Comparison of ENCODE assay signal across 24 cellular contexts in genomic region chr10:43253461-43254198, GRCh38. TPM values are rescaled to one million over a fixed set of nuclear protein-coding genes. Genes with fewer than 3 reads are reported as not detected.
A peak's percentile ranks its signal among the peaks of the same experiment; 100 is the strongest.
DNase-seq lines count a peak whose midpoint lies in the region; ATAC-seq, FAIRE-seq and TF ChIP-seq lines count a peak whose summit lies in the region.
"Had no signal": no experiment of that assay in that cellular context is flagged by ENCODE, and none has a peak within 500 bp of the region (broad histone marks: within the 10 kb centered on the region; RNA-seq: fewer than 3 reads in every experiment).

No MANE protein-coding gene starts in this region.

- no peak overlapping the region for H3K4me2 ChIP-seq in osteoblast (ENCODE audit: insufficient read depth, low read length)
- H3K4me2 ChIP-seq: KMS-11 had no signal

- H3K4me3 ChIP-seq in heart left ventricle (no peak overlapping the region), osteoblast (ENCODE audit: insufficient read depth, low read length) (no peak overlapping the region)
- H3K4me3 ChIP-seq: cardiac muscle cell, esophagus squamous epithelium, lower lobe of right lung, pancreas, sigmoid colon had no signal

- H3K9me3 ChIP-seq in heart left ventricle, result peaks cover 0 to 3% (median 0%) of the 10 kb centered on the region in 12 donors
- no peaks in the 10 kb centered on the region for H3K9me3 ChIP-seq in osteoblast (ENCODE audit: low read depth, low read length)
- H3K9me3 ChIP-seq: esophagus squamous epithelium, lower lobe of right lung, pancreas had no signal

- no peaks in the 10 kb centered on the region for H4K20me1 ChIP-seq in osteoblast (ENCODE audit: insufficient read depth, low read length)

- peak; percentile 3 for DNase-seq in 8988T
- peak; percentile 1 for DNase-seq in GM19239 (ENCODE audit: insufficient read length, low spot score)
- DNase-seq in heart left ventricle, result peak in 3 of 5 donors; percentile 16 to 34 (median 18)
- DNase-seq in osteoblast (ENCODE audit: insufficient read length, low spot score, missing footprints), result peak; percentile 83
- DNase-seq in AG08395 (ENCODE audit: low spot score), result no peak
- no peak for DNase-seq in OCI-M1 (lab: John Stamatoyannopoulos, UW)
- DNase-seq: activated CD4-positive, alpha-beta T cell treated with anti-CD3 and anti-CD28 coated beads, Interleukin-2, amount 50 U/mL, for 1 hour; activated naive CD4-positive, alpha-beta T cell treated with Interleukin-2 at 50 U/mL for 16 hours; activated T-cell treated with anti-CD3 and anti-CD28 coated beads for 4 hours; amygdala; CD4-positive, alpha-beta memory T cell; DMS79; esophagus squamous epithelium; NCI-H2029 treated with DMSO at 0.1 percent for 48 hours; NCI-H446 treated with DMSO at 0.1 percent for 48 hours had no signal

- 81 to 87% (median 83%) methylated on average over 12 to 16 of the region's 16 CpGs for WGBS in heart left ventricle, 4 donors

- H3K4me1 ChIP-seq in heart left ventricle, result peaks cover 0 to 16% (median 0%) of the 10 kb centered on the region in 12 donors
- no peaks in the 10 kb centered on the region for H3K4me1 ChIP-seq in osteoblast (ENCODE audit: insufficient read depth, low read length)
- H3K4me1 ChIP-seq: pancreas, sigmoid colon had no signal

- no peaks in the 10 kb centered on the region for H3K79me2 ChIP-seq in osteoblast (ENCODE audit: insufficient read depth, low read length)

- intact Hi-C loops in heart left ventricle (cut with DNase I), result no loop called here

- no peaks in the 10 kb centered on the region for H3K36me3 ChIP-seq in heart left ventricle
- no peaks in the 10 kb centered on the region for H3K36me3 ChIP-seq in osteoblast (ENCODE audit: insufficient read depth, low read length)
- H3K36me3 ChIP-seq: cardiac muscle cell, esophagus squamous epithelium, lower lobe of right lung, pancreas, sigmoid colon had no signal

- no peak overlapping the region for H2AFZ ChIP-seq in osteoblast (ENCODE audit: low read length)

- ATAC-seq in heart left ventricle (no peak), HG03159 (IDR thresholded peaks at IDR 0.05; ENCODE audit: unreplicated experiment) (no peak), GM19455 (IDR thresholded peaks at IDR 0.05; ENCODE audit: unreplicated experiment) (no peak)
- ATAC-seq: pancreas had no signal

- no peak for TF ChIP-seq POLR2A in heart left ventricle (IDR thresholded peaks at IDR 0.05)

- no peak for TF ChIP-seq CTCF in heart left ventricle (IDR thresholded peaks at IDR 0.05)
- TF ChIP-seq CTCF in osteoblast (IDR thresholded peaks at IDR 0.05; ENCODE audit: extremely low read depth, low read depth, low read length), result no peak

- H3K27me3 ChIP-seq in heart left ventricle, result peaks cover 0 to 7% (median 0%) of the 10 kb centered on the region in 9 donors
- H3K27me3 ChIP-seq in osteoblast (ENCODE audit: insufficient read depth, low read length), result no peaks in the 10 kb centered on the region
- H3K27me3 ChIP-seq: cardiac muscle cell, esophagus squamous epithelium, pancreas, sigmoid colon had no signal

- H3K27ac ChIP-seq in heart left ventricle, result no peak overlapping the region
- H3K27ac ChIP-seq in osteoblast (ENCODE audit: low read depth, low read length), result no peak overlapping the region
- H3K27ac ChIP-seq: cardiac muscle cell, esophagus squamous epithelium, KMS-11, lower lobe of right lung, pancreas, RWPE1, sigmoid colon had no signal

- no peak for FAIRE-seq in GM19239 (lab: Jason Lieb, UNC)
- FAIRE-seq: pancreas had no signal

RNA-seq across cellular contexts. Expression of gene RASGEF1A, which starts 13.2 kb away (rescaled TPM):
- total RNA-seq in heart left ventricle (1 to 10 TPM in 6 of 9 donors, under 1 TPM in 3; 0.49 to 5.1 (median 1.4) TPM), osteoblast (1.1 TPM in 1 of 2 replicates, not detected in the other)
- polyA plus RNA-seq in heart left ventricle, result under 1 TPM; 0.14 to 0.42 TPM
- total RNA-seq: HT-29 had no signal

Comparison
In these comparisons a context has a peak if more than half of its experiments do, and no peak if none do; other contexts are left out.
1. DNase-seq: peak in 8988T (single experiment), GM19239 (single experiment), heart left ventricle (3 of 5) and osteoblast (single experiment); none in AG08395 (single experiment) and OCI-M1 (single experiment).